Comparison of ENCODE assay signal across 15 cellular contexts in genomic region chr9:92983984-92984589, GRCh38. TPM values are rescaled to one million over a fixed set of nuclear protein-coding genes. Genes with fewer than 3 reads are reported as not detected.
DNase-seq lines count a peak whose midpoint lies in the region; ATAC-seq and TF ChIP-seq lines count a peak whose summit lies in the region.
"Had no signal": no experiment of that assay in that cellular context is flagged by ENCODE, and none has a peak within 500 bp of the region (broad histone marks: within the 10 kb centered on the region; RNA-seq: fewer than 3 reads in every experiment).

No MANE protein-coding gene starts in this region.

- DNase-seq in activated CD4-positive, alpha-beta memory T cell treated with anti-CD3 and anti-CD28 coated beads for 36 hours = peak; percentile 49
- no peak for DNase-seq in activated CD4-positive, alpha-beta memory T cell treated with anti-CD3 and anti-CD28 coated beads, Interleukin-2, amount 10 ng/mL, durations not matched to agents 7 days and 5 days
- DNase-seq in DND-41 (peak; percentile 46), T-helper 17 cell (no peak), immature natural killer cell (no peak), NCI-H524 (lab: John Stamatoyannopoulos, UW) (no peak), amygdala (lab: John Stamatoyannopoulos, UW) (no peak), UCSD-AML1 (lab: John Stamatoyannopoulos, UW; ENCODE audit: unreplicated experiment) (no peak)
- DNase-seq: dorsolateral prefrontal cortex, naive B cell, NCI-H187 had no signal

- peaks cover 76% of the 10 kb centered on the region for H3K36me3 ChIP-seq in DND-41 (ENCODE audit: insufficient read depth, low read length)
- H3K36me3 ChIP-seq: HAP-1 had no signal

- H4K20me1 ChIP-seq in DND-41 (ENCODE audit: insufficient read depth, low read length) = peaks cover 7% of the 10 kb centered on the region; the same call in 1 of the 2 replicates

- no peak overlapping the region for H3K4me2 ChIP-seq in DND-41 (ENCODE audit: insufficient read depth, low read length)

- no peak for TF ChIP-seq CTCF in DND-41 (IDR thresholded peaks at IDR 0.05; ENCODE audit: borderline replicate concordance, extremely low read depth, low read length, poor library complexity, severe bottlenecking)

- H3K4me1 Mint-ChIP-seq in activated CD4-positive, alpha-beta memory T cell treated with anti-CD3 and anti-CD28 coated beads for 36 hours (ENCODE audit: low read depth) = peaks cover 74% of the 10 kb centered on the region
- peaks cover 66% of the 10 kb centered on the region for H3K4me1 Mint-ChIP-seq in activated CD4-positive, alpha-beta memory T cell treated with anti-CD3 and anti-CD28 coated beads, Interleukin-2, amount 10 ng/mL, durations not matched to agents 7 days and 5 days
- H3K4me1 Mint-ChIP-seq in T-helper 17 cell (peaks cover 71% of the 10 kb centered on the region), immature natural killer cell (peaks cover 92 to 93% of the 10 kb centered on the region in 2 donors)

- H3K9ac ChIP-seq in DND-41 (ENCODE audit: low read depth, low read length) = no peak overlapping the region

- POLR2A ChIA-PET in activated CD4-positive, alpha-beta memory T cell treated with anti-CD3 and anti-CD28 coated beads for 36 hours (lab: Charles Lee) = interaction anchor here (1.0 to 1.5 kb wide), 2 partner anchors 8 to 19 kb away, joined by 3 read pairs; no protein-coding TSS in a partner anchor
- POLR2A ChIA-PET in activated CD4-positive, alpha-beta memory T cell treated with anti-CD3 and anti-CD28 coated beads, Interleukin-2, amount 10 ng/mL, durations not matched to agents 7 days and 5 days (lab: Charles Lee) = no interaction called here

- H3K9me3 Mint-ChIP-seq in activated CD4-positive, alpha-beta memory T cell treated with anti-CD3 and anti-CD28 coated beads for 36 hours = peaks cover 19% of the 10 kb centered on the region
- peaks cover 33% of the 10 kb centered on the region for H3K9me3 Mint-ChIP-seq in activated CD4-positive, alpha-beta memory T cell treated with anti-CD3 and anti-CD28 coated beads, Interleukin-2, amount 10 ng/mL, durations not matched to agents 7 days and 5 days
- peaks cover 0 to 2% (median 0%) of the 10 kb centered on the region in 6 donors for H3K9me3 Mint-ChIP-seq in immature natural killer cell

- ATAC-seq in DND-41 (ENCODE audit: insufficient read depth, low read depth) = no peak
- ATAC-seq in T-helper 17 cell = no peak
- ATAC-seq: Panc1, sciatic nerve had no signal

- H3K4me3 ChIP-seq in DND-41 (ENCODE audit: low read depth in 1 of 2, low read length in 2 of 2) = no peak overlapping the region
- H3K4me3 ChIP-seq: dorsolateral prefrontal cortex, HAP-1 had no signal

- H3K27ac Mint-ChIP-seq in activated CD4-positive, alpha-beta memory T cell treated with anti-CD3 and anti-CD28 coated beads for 36 hours = no peak overlapping the region
- H3K27ac Mint-ChIP-seq in activated CD4-positive, alpha-beta memory T cell treated with anti-CD3 and anti-CD28 coated beads, Interleukin-2, amount 10 ng/mL, durations not matched to agents 7 days and 5 days = no peak overlapping the region
- peak overlapping the region; percentile 95 for H3K27ac Mint-ChIP-seq in T-helper 17 cell
- peak overlapping the region in 5 of 6 donors; percentile 15 to 77 (median 58) for H3K27ac Mint-ChIP-seq in immature natural killer cell

- CTCF ChIA-PET in activated CD4-positive, alpha-beta memory T cell treated with anti-CD3 and anti-CD28 coated beads for 36 hours (lab: Charles Lee) = interaction anchor here (0.7 to 5.7 kb wide), 3 partner anchors 19 to 173 kb away, joined by 3 to 42 read pairs (median 4); no protein-coding TSS in a partner anchor
- CTCF ChIA-PET in activated CD4-positive, alpha-beta memory T cell treated with anti-CD3 and anti-CD28 coated beads, Interleukin-2, amount 10 ng/mL, durations not matched to agents 7 days and 5 days (lab: Charles Lee) = interaction anchor here (0.6 to 1.2 kb wide), 3 partner anchors 17 to 309 kb away, joined by 3 to 4 read pairs (median 3); no protein-coding TSS in a partner anchor

- H3K27ac ChIP-seq in DND-41 (ENCODE audit: low read length) = no peak overlapping the region
- H3K27ac ChIP-seq: dorsolateral prefrontal cortex had no signal

- no peak overlapping the region for H3K4me3 Mint-ChIP-seq in activated CD4-positive, alpha-beta memory T cell treated with anti-CD3 and anti-CD28 coated beads for 36 hours
- H3K4me3 Mint-ChIP-seq in activated CD4-positive, alpha-beta memory T cell treated with anti-CD3 and anti-CD28 coated beads, Interleukin-2, amount 10 ng/mL, durations not matched to agents 7 days and 5 days = no peak overlapping the region
- H3K4me3 Mint-ChIP-seq in T-helper 17 cell (no peak overlapping the region), immature natural killer cell (peak overlapping the region in 2 of 5 donors; percentile 15 to 23)

- H3K79me2 ChIP-seq in DND-41 (ENCODE audit: insufficient read depth, low read length) = peaks cover 82% of the 10 kb centered on the region

- H3K9me3 ChIP-seq in DND-41 (ENCODE audit: insufficient read depth, low read length, severe bottlenecking) (peaks cover 37% of the 10 kb centered on the region), T-helper 17 cell (ENCODE audit: control insufficient read depth, low read length, poor library complexity, severe bottlenecking) (no peaks in the 10 kb centered on the region)

- peaks cover 62% of the 10 kb centered on the region for H3K36me3 Mint-ChIP-seq in activated CD4-positive, alpha-beta memory T cell treated with anti-CD3 and anti-CD28 coated beads for 36 hours
- peaks cover 95% of the 10 kb centered on the region for H3K36me3 Mint-ChIP-seq in activated CD4-positive, alpha-beta memory T cell treated with anti-CD3 and anti-CD28 coated beads, Interleukin-2, amount 10 ng/mL, durations not matched to agents 7 days and 5 days (ENCODE audit: low read depth)
- peaks cover 23% of the 10 kb centered on the region for H3K36me3 Mint-ChIP-seq in T-helper 17 cell (ENCODE audit: low read depth)
- H3K36me3 Mint-ChIP-seq in immature natural killer cell = peaks cover 5 to 24% (median 9%) of the 10 kb centered on the region in 3 donors

- H3K27me3 Mint-ChIP-seq in activated CD4-positive, alpha-beta memory T cell treated with anti-CD3 and anti-CD28 coated beads for 36 hours = no peaks in the 10 kb centered on the region
- H3K27me3 Mint-ChIP-seq in activated CD4-positive, alpha-beta memory T cell treated with anti-CD3 and anti-CD28 coated beads, Interleukin-2, amount 10 ng/mL, durations not matched to agents 7 days and 5 days = no peaks in the 10 kb centered on the region
- H3K27me3 Mint-ChIP-seq in T-helper 17 cell (no peaks in the 10 kb centered on the region), immature natural killer cell (ENCODE audit: low read depth in 3 of 3) (peaks cover 0 to 5% (median 0%) of the 10 kb centered on the region in 3 donors)
- H3K27me3 Mint-ChIP-seq: naive B cell had no signal

- H2AFZ ChIP-seq in DND-41 (ENCODE audit: low read depth, low read length) = no peak overlapping the region

- no peaks in the 10 kb centered on the region for H3K4me1 ChIP-seq in DND-41 (ENCODE audit: insufficient read depth, low read length)
- H3K4me1 ChIP-seq: HAP-1 had no signal

- H3K27me3 ChIP-seq in DND-41 (ENCODE audit: insufficient read depth, low read length, poor library complexity) = no peaks in the 10 kb centered on the region
- H3K27me3 ChIP-seq: dorsolateral prefrontal cortex had no signal

- intact Hi-C loops in activated CD4-positive, alpha-beta memory T cell treated with anti-CD3 and anti-CD28 coated beads for 36 hours (cut with micrococcal nuclease) = no loop called here

RNA-seq across cellular contexts. Expression of gene FGD3, which starts 36.8 kb away (rescaled TPM):
- total RNA-seq in activated CD4-positive, alpha-beta memory T cell treated with anti-CD3 and anti-CD28 coated beads for 36 hours = 10 to 100 TPM; 41.3 to 47.7 TPM
- total RNA-seq in activated CD4-positive, alpha-beta memory T cell treated with anti-CD3 and anti-CD28 coated beads, Interleukin-2, amount 10 ng/mL, durations not matched to agents 7 days and 5 days = 100 to 1,000 TPM; 102 to 104 TPM
- total RNA-seq in T-helper 17 cell = 100 to 1,000 TPM; 142 to 160 TPM
- 100 to 1,000 TPM in 1 of 3 donors, 10 to 100 TPM in 2; 46.9 to 137 (median 57.0) TPM for polyA plus RNA-seq in immature natural killer cell
- total RNA-seq: glomerular endothelial cell had no signal

Comparison
In these comparisons a context has a peak if more than half of its experiments do, and no peak if none do; other contexts are left out.
1. DNase-seq: peak in activated CD4-positive, alpha-beta memory T cell treated with anti-CD3 and anti-CD28 coated beads for 36 hours (single experiment) and DND-41 (single experiment); none in activated CD4-positive, alpha-beta memory T cell treated with anti-CD3 and anti-CD28 coated beads, Interleukin-2, amount 10 ng/mL, durations not matched to agents 7 days and 5 days (single experiment), T-helper 17 cell (0 of 3), immature natural killer cell (0 of 3), NCI-H524 (0 of 2), amygdala (0 of 56) and UCSD-AML1 (single experiment).
2. H3K27ac Mint-ChIP-seq: peak in T-helper 17 cell (single experiment) and immature natural killer cell (5 of 6); none in activated CD4-positive, alpha-beta memory T cell treated with anti-CD3 and anti-CD28 coated beads for 36 hours (single experiment) and activated CD4-positive, alpha-beta memory T cell treated with anti-CD3 and anti-CD28 coated beads, Interleukin-2, amount 10 ng/mL, durations not matched to agents 7 days and 5 days (single experiment).